Comparison of ENCODE assay signal across 11 cellular contexts in the genomic region with DNA sequence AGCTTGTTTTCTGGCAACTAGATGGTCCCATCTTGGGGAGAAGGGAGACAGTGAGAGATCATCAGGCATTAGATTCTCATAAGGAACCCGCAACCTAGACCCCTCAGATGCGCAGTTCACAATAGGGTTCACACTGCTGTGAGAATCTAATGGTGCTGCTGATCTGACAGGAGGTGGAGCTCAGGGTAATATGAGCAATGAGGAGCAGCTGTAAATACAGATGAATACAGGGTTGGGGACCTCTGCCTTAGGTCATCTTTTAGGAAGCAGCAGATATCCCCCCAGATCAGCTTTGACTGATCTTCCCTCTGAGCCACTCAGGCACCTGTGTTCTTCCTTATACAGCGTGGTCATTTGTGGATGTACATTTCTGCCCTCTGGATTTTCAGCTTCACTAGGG.
"Had no signal": no experiment of that assay in that cellular context is flagged by ENCODE, and none has a peak within 500 bp of the region (broad histone marks: within the 10 kb centered on the region; RNA-seq: fewer than 3 reads in every experiment).

No MANE protein-coding gene starts in this region.

- H3K9me3 ChIP-seq: adrenal gland, ascending aorta, body of pancreas, breast epithelium had no signal

- H3K36me3 ChIP-seq: adrenal gland, brain microvascular endothelial cell, breast epithelium, cardiac muscle cell had no signal

- ATAC-seq: activated naive CD4-positive, alpha-beta T cell treated with anti-CD3 and anti-CD28 coated beads, Interleukin-2, amount 50 U/mL, for 72 hours; activated naive CD8-positive, alpha-beta T cell treated with anti-CD3 and anti-CD28 coated beads, Interleukin-2, amount 50 U/mL, for 24 hours; activated T-cell treated with anti-CD3 and anti-CD28 coated beads, Interleukin-2, amount 50 U/mL, for 4 hours; activated T-cell treated with anti-CD3 and anti-CD28 coated beads, Interleukin-2, amount 50 U/mL, for 72 hours; activated T-helper 17 cell treated with anti-CD3 and anti-CD28 coated beads, Interleukin-2, amount 50 U/mL, for 72 hours; body of pancreas had no signal

- H3K4me1 ChIP-seq: adrenal gland, ascending aorta, breast epithelium had no signal

- H3K4me3 ChIP-seq: adrenal gland, ascending aorta, body of pancreas, breast epithelium, cardiac muscle cell had no signal

- H3K27ac ChIP-seq: adrenal gland, ascending aorta, body of pancreas, brain microvascular endothelial cell, breast epithelium, cardiac muscle cell had no signal
